ENCODE assay signal across 7 cellular contexts in the genomic region with DNA sequence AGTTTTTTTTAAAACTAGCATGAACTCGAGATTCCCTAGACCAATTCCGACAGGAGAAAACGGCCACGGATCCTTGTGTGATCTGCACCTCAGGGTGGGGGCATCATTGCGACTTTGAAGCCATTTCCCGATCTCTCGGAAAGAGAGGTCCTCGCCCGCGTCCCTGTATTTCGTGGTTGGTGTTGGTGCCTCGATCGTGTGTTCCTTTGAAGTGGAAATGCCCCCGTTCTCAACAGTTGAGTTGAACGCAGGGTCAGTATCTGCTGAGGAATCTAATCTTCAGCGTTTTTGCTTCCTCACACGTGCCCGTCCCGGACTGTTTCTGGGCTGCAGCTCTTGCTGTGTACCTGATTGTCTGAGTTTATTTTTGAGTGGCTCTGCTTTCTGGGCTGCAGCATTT. TPM values are rescaled to one million over a fixed set of nuclear protein-coding genes. Genes with fewer than 3 reads are reported as not detected.
DNase-seq lines count a peak whose midpoint lies in the region; TF ChIP-seq lines count a peak whose summit lies in the region.

No MANE protein-coding gene starts in this region.

- peaks cover 43% of the 10 kb centered on the region for H3K4me1 Mint-ChIP-seq in nephron progenitor cell

- peaks cover 16% of the 10 kb centered on the region for H3K27me3 Mint-ChIP-seq in nephron progenitor cell (ENCODE audit: low read depth, poor library complexity)

- H3K9me3 Mint-ChIP-seq in nephron progenitor cell = peaks cover 4% of the 10 kb centered on the region

- H3K36me3 Mint-ChIP-seq in nephron progenitor cell (ENCODE audit: low read depth) = peaks cover 13% of the 10 kb centered on the region

- DNase-seq in GM20000 (ENCODE audit: low spot score) (peak; percentile 39), OCI-M1 (lab: John Stamatoyannopoulos, UW) (peak; percentile 45), dermis blood vessel endothelial cell (peak; percentile 32), nephron progenitor cell (peak; percentile 20), NCI-H2029 (lab: John Stamatoyannopoulos, UW) (no peak), A172 (ENCODE audit: low spot score) (no peak), SKM-1 (lab: John Stamatoyannopoulos, UW; ENCODE audit: unreplicated experiment) (no peak)

- H3K27ac Mint-ChIP-seq in nephron progenitor cell = no peak overlapping the region

- TF ChIP-seq CTCF in GM20000 (IDR thresholded peaks at IDR 0.05; ENCODE audit: extremely low read depth, missing control alignments) (no peak), nephron progenitor cell (IDR thresholded peaks at IDR 0.05) (no peak)

- peak overlapping the region; percentile 93 for H3K4me3 Mint-ChIP-seq in nephron progenitor cell

RNA-seq across cellular contexts. Expression of gene CRAMP1, which starts 1.1 kb away (rescaled TPM):
- 12.9 and 17.3 TPM in 2 replicates for total RNA-seq in dermis blood vessel endothelial cell
- 7.0 and 8.1 TPM in 2 replicates for total RNA-seq in A172 (2014; rRNA removed; shearing (Covaris generic))

RNA-seq across cellular contexts. Expression of gene IFT140, which starts 1.4 kb away (rescaled TPM):
- 20.7 and 24.8 TPM in 2 replicates for total RNA-seq in dermis blood vessel endothelial cell
- total RNA-seq in A172 (2014; rRNA removed; shearing (Covaris generic)) = 9.7 and 15.6 TPM in 2 replicates

Comparison
In these comparisons a context has a peak if more than half of its experiments do, and no peak if none do; other contexts are left out.
1. DNase-seq: peak in GM20000 (single experiment), OCI-M1 (single experiment), dermis blood vessel endothelial cell (single experiment) and nephron progenitor cell (single experiment); none in NCI-H2029 (single experiment), A172 (single experiment) and SKM-1 (single experiment).